ENCODE assay signal across 1 cellular context in the genomic region with DNA sequence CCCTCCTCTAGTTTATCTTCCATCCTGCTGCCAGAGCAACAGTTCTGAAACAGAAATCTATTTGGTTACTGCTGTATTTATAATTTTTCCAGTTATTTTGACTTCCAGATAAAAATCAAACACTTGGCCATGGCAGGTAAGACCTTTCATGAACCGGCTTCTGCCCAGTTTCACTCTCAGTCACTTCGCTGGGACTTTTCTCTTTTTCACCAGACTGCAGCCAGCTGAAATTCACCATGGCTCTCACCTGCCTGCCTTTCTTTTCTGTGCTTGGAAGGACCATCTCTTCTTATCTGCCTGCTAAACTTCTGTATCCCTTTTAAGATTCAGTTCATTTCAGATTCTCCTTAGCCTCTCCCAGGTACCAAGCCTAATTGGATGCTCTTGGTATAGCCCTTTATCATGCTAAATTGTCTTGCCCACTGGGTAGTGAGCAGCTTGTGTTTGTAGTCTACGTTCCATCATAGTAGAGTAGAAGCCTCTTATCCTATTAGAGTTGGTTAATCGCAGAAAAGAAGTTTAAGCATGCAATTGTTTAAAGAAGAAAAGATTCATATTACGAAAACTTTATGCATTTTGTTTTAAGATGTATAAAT.
TF ChIP-seq lines count a peak whose summit lies in the region.

No MANE protein-coding gene starts in this region.

TF ChIP-seq in SK-N-SH, 30 proteins besides CTCF, POLR2A, EP300 and RAD21 (continued from another document):
- TF ChIP-seq GATA2 (CRISPR knock-in tag; IDR thresholded peaks at IDR 0.05) (no peak), ELF1 (IDR thresholded peaks at IDR 0.05) (no peak), FOXJ3 (CRISPR knock-in tag; IDR thresholded peaks at IDR 0.05) (no peak), SIN3A (IDR thresholded peaks at IDR 0.05; ENCODE audit: borderline replicate concordance, low read depth, low read length) (no peak), SMC3 (IDR thresholded peaks at IDR 0.05; ENCODE audit: low read depth, low read length) (no peak), MAX (IDR thresholded peaks at IDR 0.05; ENCODE audit: low read depth) (no peak), RCOR1 (IDR thresholded peaks at IDR 0.05; ENCODE audit: low read length) (no peak)
- TF ChIP-seq, protein P1, sequence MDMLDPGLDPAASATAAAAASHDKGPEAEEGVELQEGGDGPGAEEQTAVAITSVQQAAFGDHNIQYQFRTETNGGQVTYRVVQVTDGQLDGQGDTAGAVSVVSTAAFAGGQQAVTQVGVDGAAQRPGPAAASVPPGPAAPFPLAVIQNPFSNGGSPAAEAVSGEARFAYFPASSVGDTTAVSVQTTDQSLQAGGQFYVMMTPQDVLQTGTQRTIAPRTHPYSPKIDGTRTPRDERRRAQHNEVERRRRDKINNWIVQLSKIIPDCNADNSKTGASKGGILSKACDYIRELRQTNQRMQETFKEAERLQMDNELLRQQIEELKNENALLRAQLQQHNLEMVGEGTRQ (IDR thresholded peaks at IDR 0.05; ENCODE audit: borderline replicate concordance, low read depth, low read length) = no peak
